In genomic region chr15:66269326-66270090, GRCh38 we compare ENCODE assay signal across 11 cellular contexts. TPM values are rescaled to one million over a fixed set of nuclear protein-coding genes. Genes with fewer than 3 reads are reported as not detected.
A peak's percentile ranks its signal among the peaks of the same experiment; 100 is the strongest.
DNase-seq lines count a peak whose midpoint lies in the region; ATAC-seq and TF ChIP-seq lines count a peak whose summit lies in the region.
"Had no signal": no experiment of that assay in that cellular context is flagged by ENCODE, and none has a peak within 500 bp of the region (broad histone marks: within the 10 kb centered on the region; RNA-seq: fewer than 3 reads in every experiment).

No MANE protein-coding gene starts in this region.

- no peaks in the 10 kb centered on the region for H3K9me3 ChIP-seq in T-helper 17 cell (ENCODE audit: control insufficient read depth, low read length, poor library complexity, severe bottlenecking)

- H3K27me3 Mint-ChIP-seq in T-helper 17 cell, result peaks cover 33% of the 10 kb centered on the region
- peaks cover 16 to 31% of the 10 kb centered on the region in 2 donors for H3K27me3 Mint-ChIP-seq in natural killer cell treated with Interleukin-12 subunit alpha and Interleukin-12 subunit beta and Interleukin-15 and Interleukin-18, amount 100 ng/mL, for 72 hours

- no peak for TF ChIP-seq CTCF in AG10803 (conservative IDR thresholded peaks at IDR 0.05; ENCODE audit: low read length)

- H3K4me3 Mint-ChIP-seq in T-helper 17 cell, result no peak overlapping the region
- H3K4me3 Mint-ChIP-seq in natural killer cell treated with Interleukin-12 subunit alpha and Interleukin-12 subunit beta and Interleukin-15 and Interleukin-18, amount 100 ng/mL, for 72 hours, result no peak overlapping the region
- H3K4me3 Mint-ChIP-seq: activated B cell treated with CpG ODN at 0.5 μM for 24 hours had no signal

- DNase-seq in AG10803 (ENCODE audit: low read depth), result peak; percentile 52
- peak; percentile 72 for DNase-seq in HT1080 (ENCODE audit: low read depth)
- peak; percentile 29 for DNase-seq in SHP77 treated with DMSO at 0.1 percent for 48 hours (lab: John Stamatoyannopoulos, UW)
- DNase-seq in iPS-NIHi11 (ENCODE audit: low spot score), result peak; percentile 72
- DNase-seq in T-helper 17 cell, result no peak
- no peak for DNase-seq in natural killer cell treated with Interleukin-12 subunit alpha and Interleukin-12 subunit beta and Interleukin-15 and Interleukin-18, amount 100 ng/mL, for 72 hours (ENCODE audit: low spot score)
- DNase-seq in HuH-7 (ENCODE audit: low spot score), result no peak
- DNase-seq in NCI-H187 (lab: John Stamatoyannopoulos, UW), result no peak
- DNase-seq: activated B cell treated with CpG ODN at 0.5 μM for 24 hours, DMS79 treated with DMSO at 0.1 percent for 48 hours, NCI-H1105 had no signal

- H3K27ac Mint-ChIP-seq in T-helper 17 cell, result no peak overlapping the region
- no peak overlapping the region for H3K27ac Mint-ChIP-seq in natural killer cell treated with Interleukin-12 subunit alpha and Interleukin-12 subunit beta and Interleukin-15 and Interleukin-18, amount 100 ng/mL, for 72 hours
- H3K27ac Mint-ChIP-seq: activated B cell treated with CpG ODN at 0.5 μM for 24 hours had no signal

- peaks cover 2% of the 10 kb centered on the region for H3K36me3 Mint-ChIP-seq in T-helper 17 cell (ENCODE audit: low read depth)
- no peaks in the 10 kb centered on the region for H3K36me3 Mint-ChIP-seq in natural killer cell treated with Interleukin-12 subunit alpha and Interleukin-12 subunit beta and Interleukin-15 and Interleukin-18, amount 100 ng/mL, for 72 hours

- no peaks in the 10 kb centered on the region for H3K4me1 Mint-ChIP-seq in T-helper 17 cell
- no peaks in the 10 kb centered on the region for H3K4me1 Mint-ChIP-seq in natural killer cell treated with Interleukin-12 subunit alpha and Interleukin-12 subunit beta and Interleukin-15 and Interleukin-18, amount 100 ng/mL, for 72 hours (ENCODE audit: low read depth in 2 of 2)

- ATAC-seq in T-helper 17 cell, result no peak
- ATAC-seq in natural killer cell treated with Interleukin-12 subunit alpha and Interleukin-12 subunit beta and Interleukin-15 and Interleukin-18, amount 100 ng/mL, for 72 hours, result no peak

- no peaks in the 10 kb centered on the region for H3K9me3 Mint-ChIP-seq in natural killer cell treated with Interleukin-12 subunit alpha and Interleukin-12 subunit beta and Interleukin-15 and Interleukin-18, amount 100 ng/mL, for 72 hours
- H3K9me3 Mint-ChIP-seq: activated B cell treated with CpG ODN at 0.5 μM for 24 hours had no signal

- H3K4me3 ChIP-seq in AG10803 (ENCODE audit: low read length), result no peak overlapping the region

RNA-seq across cellular contexts. Expression of gene MEGF11, which starts 16.0 kb away (rescaled TPM):
- 0.07 and 0.11 TPM in 2 replicates for total RNA-seq in HT1080 (2014; rRNA removed; shearing (Covaris generic))
- polyA plus RNA-seq in HT1080 (2015; cell fraction: cytosol; rRNA removed), result 0.07 and 0.24 TPM in 2 replicates
- 0.15 TPM in 1 of 2 replicates, not detected in the other for polyA plus RNA-seq in HT1080 (2015; cell fraction: nucleus; rRNA removed)
- total RNA-seq in T-helper 17 cell, result not detected
- total RNA-seq in natural killer cell treated with Interleukin-12 subunit alpha and Interleukin-12 subunit beta and Interleukin-15 and Interleukin-18, amount 100 ng/mL, for 72 hours, result not detected
- total RNA-seq: activated B cell treated with CpG ODN at 0.5 μM for 24 hours had no signal

RNA-seq across cellular contexts. Expression of gene DIS3L, which starts 23.9 kb away (rescaled TPM):
- total RNA-seq in HT1080 (2014; rRNA removed; shearing (Covaris generic)), result 21.1 and 21.3 TPM in 2 replicates
- 12.4 and 16.5 TPM in 2 replicates for polyA plus RNA-seq in HT1080 (2015; cell fraction: cytosol; rRNA removed)
- 21.8 and 28.0 TPM in 2 replicates for polyA plus RNA-seq in HT1080 (2015; cell fraction: nucleus; rRNA removed)
- 10 to 100 TPM; 22.1 to 22.3 TPM for total RNA-seq in T-helper 17 cell
- 10 to 100 TPM; 20.5 to 35.9 TPM for total RNA-seq in natural killer cell treated with Interleukin-12 subunit alpha and Interleukin-12 subunit beta and Interleukin-15 and Interleukin-18, amount 100 ng/mL, for 72 hours

Comparison
In these comparisons a context has a peak if more than half of its experiments do, and no peak if none do; other contexts are left out.
1. DNase-seq: peak in AG10803 (single experiment), HT1080 (single experiment), SHP77 treated with DMSO at 0.1 percent for 48 hours (single experiment) and iPS-NIHi11 (single experiment); none in T-helper 17 cell (0 of 3), natural killer cell treated with Interleukin-12 subunit alpha and Interleukin-12 subunit beta and Interleukin-15 and Interleukin-18, amount 100 ng/mL, for 72 hours (single experiment), HuH-7 (single experiment) and NCI-H187 (0 of 2).